8 cellular contexts compared by ENCODE assay signal in genomic region chr12:8390001-8390797, GRCh38.
DNase-seq lines count a peak whose midpoint lies in the region; ATAC-seq and TF ChIP-seq lines count a peak whose summit lies in the region.
"Not testable (repeated sequence)": the region's sequence is repeated elsewhere in the genome, so short reads cannot be mapped to it uniquely, and the experiment has no call there.

No MANE protein-coding gene starts in this region.

- not testable (repeated sequence) for H3K27ac Mint-ChIP-seq in CD4-positive, alpha-beta T cell

- peak in 8 of 10 experiments; percentile 13 to 83 (median 79) for DNase-seq in CD4-positive, alpha-beta T cell
- DNase-seq in NOMO-1 treated with dmso at 0.1 percent for 144 hours (lab: John Stamatoyannopoulos, UW; ENCODE audit: unreplicated experiment): peak; percentile 1
- DNase-seq in activated CD4-positive, alpha-beta T cell treated with anti-CD3 and anti-CD28 coated beads, Interleukin-2, amount 50 U/mL, for 48 hours: peak; percentile 86 to 87
- DNase-seq in cardiac fibroblast (ENCODE audit: low read depth in 2 of 2): peak; percentile 12 to 25
- peak; percentile 90 for DNase-seq in hepatocyte (ENCODE audit: low spot score)
- peak in 33 of 56 donors; percentile 2 to 57 (median 16) for DNase-seq in nucleus accumbens (lab: John Stamatoyannopoulos, UW)
- DNase-seq in stimulated activated naive CD4-positive, alpha-beta T cell treated with Interleukin-2 at 50 U/mL for 16 hours (lab: John Stamatoyannopoulos, UW): peak; percentile 71

- 3% methylated on average over 42 of the region's 81 CpGs for WGBS in hepatocyte (ENCODE audit: low lambda C conversion rate, missing lambda C conversion rate)

- not testable (repeated sequence) for H3K4me1 Mint-ChIP-seq in CD4-positive, alpha-beta T cell (ENCODE audit: low read depth)

- CTCF ChIA-PET in CD4-positive, alpha-beta T cell (lab: Charles Lee): interaction anchor here (0.7 to 1.2 kb wide), 2 partner anchors 92 to 281 kb away, joined by 3 read pairs; no protein-coding TSS in a partner anchor
- CTCF ChIA-PET in HEK293 (lab: Yijun Ruan, JAX): interaction anchor here (0.6 to 1.7 kb wide), 8 partner anchors 64 to 352 kb away, joined by 3 to 6 read pairs (median 4); no protein-coding TSS in a partner anchor

- peak; percentile 44 for TF ChIP-seq CTCF in CD4-positive, alpha-beta T cell (IDR thresholded peaks at IDR 0.05)
- TF ChIP-seq CTCF in HEK293 (tag by site-specific recombination; IDR thresholded peaks at IDR 0.05): peak; percentile 26; the same call in 1 of the 2 replicates
- TF ChIP-seq CTCF in cardiac fibroblast (IDR thresholded peaks at IDR 0.05; ENCODE audit: low read depth, low read length): peak; percentile 29
- TF ChIP-seq CTCF in hepatocyte (IDR thresholded peaks at IDR 0.05; ENCODE audit: poor library complexity): peak; percentile 74

- intact Hi-C loops in CD4-positive, alpha-beta T cell (cut with DNase I, micrococcal nuclease): loop anchor here in 1 of 2 experiments (10.0 kb wide), 1 partner anchor 285 kb away; no protein-coding TSS in a partner anchor

- peaks cover 30% of the 10 kb centered on the region for H3K27me3 Mint-ChIP-seq in CD4-positive, alpha-beta T cell

- peak overlapping the region; percentile 15 for H3K4me3 Mint-ChIP-seq in CD4-positive, alpha-beta T cell

- H4K20me1 ChIP-seq in hepatocyte (ENCODE audit: insufficient read depth, poor library complexity, severe bottlenecking): not testable (repeated sequence)

- H3K9me2 ChIP-seq in hepatocyte (replicated peaks; ENCODE audit: insufficient read depth): not testable (repeated sequence)

- not testable (repeated sequence) for H3K9me3 ChIP-seq in CD4-positive, alpha-beta T cell (ENCODE audit: control insufficient read depth, low read length); HEK293 (ENCODE audit: control insufficient read depth, insufficient read depth, low read depth, low read length); hepatocyte (ENCODE audit: low read depth)

- not testable (repeated sequence) for H3K36me3 ChIP-seq in HEK293 (ENCODE audit: control insufficient read depth in 2 of 2, insufficient read depth in 1 of 2, low read length in 2 of 2); hepatocyte (replicated peaks; ENCODE audit: insufficient read depth, low read depth)

- H3K4me3 ChIP-seq in HEK293 (ENCODE audit: low read depth, low read length): peak overlapping the region; percentile 41
- peak overlapping the region; percentile 30 to 33 for H3K4me3 ChIP-seq in cardiac fibroblast (replicated peaks in 1 of 2; ENCODE audit: low read depth in 2 of 2, low read length in 2 of 2)
- peak overlapping the region; percentile 75 for H3K4me3 ChIP-seq in hepatocyte

- H3K4me1 ChIP-seq in HEK293 (ENCODE audit: control insufficient read depth, insufficient read depth, low read length); hepatocyte (ENCODE audit: insufficient read depth): not testable (repeated sequence)

- H3K79me2 ChIP-seq in hepatocyte: not testable (repeated sequence)

- peak; percentile 52 for ATAC-seq in CD4-positive, alpha-beta T cell (ENCODE audit: poor library complexity)

- not testable (repeated sequence) for H3K9me3 Mint-ChIP-seq in CD4-positive, alpha-beta T cell

- POLR2A ChIA-PET in CD4-positive, alpha-beta T cell (lab: Charles Lee); HEK293 (lab: Yijun Ruan, JAX): not testable (repeated sequence)

- not testable (repeated sequence) for H3K27ac ChIP-seq in CD4-positive, alpha-beta T cell (ENCODE audit: low read depth, low read length); HEK293 (ENCODE audit: extremely low read depth, low read depth, low read length); hepatocyte

- peak overlapping the region; percentile 100 for H3K4me2 ChIP-seq in hepatocyte

- H3K27me3 ChIP-seq in CD4-positive, alpha-beta T cell (ENCODE audit: control insufficient read depth, insufficient read depth, low read length); hepatocyte: not testable (repeated sequence)

- H3K36me3 Mint-ChIP-seq in CD4-positive, alpha-beta T cell (ENCODE audit: low read depth): not testable (repeated sequence)

- peak overlapping the region; percentile 86 for H2AFZ ChIP-seq in hepatocyte

TF ChIP-seq in HEK293, 187 proteins besides CTCF, POLR2A, EP300 and RAD21:
- peak; percentile 78 for TF ChIP-seq ZEB2 (tag by site-specific recombination; IDR thresholded peaks at IDR 0.05)
- TF ChIP-seq ZBTB26 (tag by site-specific recombination; optimal IDR thresholded peaks at IDR 0.05): peak; percentile 83
- TF ChIP-seq PATZ1 (tag by site-specific recombination; IDR thresholded peaks at IDR 0.05): 0 out of 2 replicates have a peak, but pooled peaks have one; percentile 18
- TF ChIP-seq ZNF654 (tag by site-specific recombination; IDR thresholded peaks at IDR 0.05; ENCODE audit: low read depth): peak; percentile 38
- peak; percentile 57 for TF ChIP-seq ZBTB20 (tag by site-specific recombination; IDR thresholded peaks at IDR 0.05)
- TF ChIP-seq ZNF341 (tag by site-specific recombination; IDR thresholded peaks at IDR 0.05; ENCODE audit: low read depth): peak; percentile 40
- 0 out of 2 replicates have a peak, but pooled peaks have one; percentile 20 for TF ChIP-seq ZNF777 (tag by site-specific recombination; IDR thresholded peaks at IDR 0.05; ENCODE audit: borderline replicate concordance)
- peak; percentile 56; the same call in 1 of the 2 replicates for TF ChIP-seq ZNF335 (tag by site-specific recombination; conservative IDR thresholded peaks at IDR 0.05)

Comparison
In these comparisons a context has a peak if more than half of its experiments do, and no peak if none do; other contexts are left out.
1. DNase-seq: peak in every context shown above with its lines; median percentile 90 in hepatocyte; 86 in activated CD4-positive, alpha-beta T cell treated with anti-CD3 and anti-CD28 coated beads, Interleukin-2, amount 50 U/mL, for 48 hours; 79 in CD4-positive, alpha-beta T cell; 71 in stimulated activated naive CD4-positive, alpha-beta T cell treated with Interleukin-2 at 50 U/mL for 16 hours; 18 in cardiac fibroblast; 16 in nucleus accumbens; 1 in NOMO-1 treated with dmso at 0.1 percent for 144 hours.